Comparison of ENCODE assay signal across 17 cellular contexts in genomic region chr10:572066-572465, GRCh38.
"Had no signal": no experiment of that assay in that cellular context is flagged by ENCODE, and none has a peak within 500 bp of the region (broad histone marks: within the 10 kb centered on the region; RNA-seq: fewer than 3 reads in every experiment).

No MANE protein-coding gene starts in this region.

- H3K9me3 Mint-ChIP-seq: activated CD4-positive, alpha-beta T cell treated with anti-CD3 and anti-CD28 coated beads, Interleukin-2, amount 10 ng/mL, durations not matched to agents 24 days and 14 days; central memory CD8-positive, alpha-beta T cell had no signal

- H3K4me3 ChIP-seq: right lobe of liver, spleen, tibial nerve had no signal

- H3K27ac Mint-ChIP-seq: activated B cell treated with CpG ODN at 0.5 μM for 24 hours; activated CD4-positive, alpha-beta T cell treated with anti-CD3 and anti-CD28 coated beads, Interleukin-2, amount 10 ng/mL, durations not matched to agents 24 days and 14 days; activated naive CD4-positive, alpha-beta T cell treated with anti-CD3 and anti-CD28 coated beads for 36 hours; activated T-helper 17 cell treated with anti-CD3 and anti-CD28 coated beads, Interleukin-2, amount 50 U/mL, for 72 hours; naive B cell; stimulated activated naive B cell treated with anti-CD40 and anti-IgM and Interleukin-4, amounts not matched to agents 10 μg/mL and 1 μg/mL and 100 μg/mL, for 72 hours; T-helper 1 cell treated with Interleukin-12 subunit alpha and Interleukin-12 subunit beta and Interleukin-4 antibody, amounts not matched to agents 30 μg/mL and 1 μg/mL, for 36 hours had no signal

- H3K9ac ChIP-seq: SK-N-SH had no signal

- H3K4me3 Mint-ChIP-seq: activated B cell treated with CpG ODN at 0.5 μM for 24 hours; activated CD4-positive, alpha-beta T cell treated with anti-CD3 and anti-CD28 coated beads, Interleukin-2, amount 10 ng/mL, durations not matched to agents 24 days and 14 days; activated naive CD4-positive, alpha-beta T cell treated with anti-CD3 and anti-CD28 coated beads for 36 hours; activated T-helper 17 cell treated with anti-CD3 and anti-CD28 coated beads, Interleukin-2, amount 50 U/mL, for 72 hours; central memory CD8-positive, alpha-beta T cell; mesothelial cell of epicardium; stimulated activated naive B cell treated with anti-CD40 and anti-IgM and Interleukin-4, amounts not matched to agents 10 μg/mL and 1 μg/mL and 100 μg/mL, for 72 hours; T-helper 1 cell treated with Interleukin-12 subunit alpha and Interleukin-12 subunit beta and Interleukin-4 antibody, amounts not matched to agents 30 μg/mL and 1 μg/mL, for 36 hours had no signal

- H3K9me2 ChIP-seq: SK-N-SH had no signal

- H3K9me3 ChIP-seq: right lobe of liver, SK-N-SH had no signal

- H3K27ac ChIP-seq: right lobe of liver, spleen had no signal

- DNase-seq: activated B cell treated with CpG ODN at 0.5 μM for 24 hours; activated CD4-positive, alpha-beta T cell treated with anti-CD3 and anti-CD28 coated beads, Interleukin-2, amount 10 ng/mL, durations not matched to agents 24 days and 14 days; activated CD8-positive, alpha-beta memory T cell treated with anti-CD3 and anti-CD28 coated beads for 24 hours; activated naive CD4-positive, alpha-beta T cell treated with anti-CD3 and anti-CD28 coated beads for 36 hours; dermis blood vessel endothelial cell; erythroblast; naive B cell; right lobe of liver; SK-N-SH; spleen; stimulated activated CD4-positive, alpha-beta T cell treated with anti-CD3 and anti-CD28 coated beads, Interleukin-1b, Interleukin-23, amount 100 ng/mL, for 48 hours; stimulated activated naive B cell treated with anti-CD40 and anti-IgM and Interleukin-4, amounts not matched to agents 10 μg/mL and 1 μg/mL and 100 μg/mL, for 72 hours had no signal

- H3K4me2 ChIP-seq: SK-N-SH had no signal

- ATAC-seq: activated T-helper 17 cell treated with anti-CD3 and anti-CD28 coated beads, Interleukin-2, amount 50 U/mL, for 72 hours; right lobe of liver; stimulated activated naive B cell treated with anti-CD40 and anti-IgM and Interleukin-4, amounts not matched to agents 10 μg/mL and 1 μg/mL and 100 μg/mL, for 72 hours had no signal

- H3K4me1 Mint-ChIP-seq: activated B cell treated with CpG ODN at 0.5 μM for 24 hours; activated CD4-positive, alpha-beta T cell treated with anti-CD3 and anti-CD28 coated beads, Interleukin-2, amount 10 ng/mL, durations not matched to agents 24 days and 14 days; activated T-helper 17 cell treated with anti-CD3 and anti-CD28 coated beads, Interleukin-2, amount 50 U/mL, for 72 hours; central memory CD8-positive, alpha-beta T cell; naive B cell; stimulated activated naive B cell treated with anti-CD40 and anti-IgM and Interleukin-4, amounts not matched to agents 10 μg/mL and 1 μg/mL and 100 μg/mL, for 72 hours had no signal

- H3K36me3 ChIP-seq: right lobe of liver, spleen, tibial nerve had no signal

- H3K27me3 ChIP-seq: right lobe of liver, tibial nerve had no signal

- H3K4me1 ChIP-seq: spleen had no signal
